11 cellular contexts compared by ENCODE assay signal in genomic region chr15:37765809-37766208, GRCh38.
A peak's percentile ranks its signal among the peaks of the same experiment; 100 is the strongest.
DNase-seq lines count a peak whose midpoint lies in the region; ATAC-seq and TF ChIP-seq lines count a peak whose summit lies in the region.
"Had no signal": no experiment of that assay in that cellular context is flagged by ENCODE, and none has a peak within 500 bp of the region (broad histone marks: within the 10 kb centered on the region; RNA-seq: fewer than 3 reads in every experiment).

No MANE protein-coding gene starts in this region.

- H3K9ac ChIP-seq in Loucy (ENCODE audit: low read depth, low read length, poor library complexity, severe bottlenecking): peak overlapping the region; percentile 53

- peaks cover 18% of the 10 kb centered on the region for H3F3A ChIP-seq in Loucy (ENCODE audit: low read depth)

- H3K9me2 ChIP-seq in Loucy (replicated peaks; ENCODE audit: low read depth, low read length): no peaks in the 10 kb centered on the region

- no peaks in the 10 kb centered on the region for H3K79me2 ChIP-seq in Loucy (ENCODE audit: insufficient read depth, low read length)

- TF ChIP-seq CTCF in Loucy (conservative IDR thresholded peaks at IDR 0.05; ENCODE audit: low read length): no peak
- TF ChIP-seq CTCF in choroid plexus epithelial cell (conservative IDR thresholded peaks at IDR 0.05; ENCODE audit: low read depth, low read length): no peak

- no peaks in the 10 kb centered on the region for H4K20me1 ChIP-seq in Loucy (ENCODE audit: insufficient read depth, low read length, poor library complexity, severe bottlenecking)

- DNase-seq in NOMO-1 treated with DMSO at 0.1 percent for 48 hours (lab: John Stamatoyannopoulos, UW; ENCODE audit: unreplicated experiment): peak; percentile 6
- no peak for DNase-seq in NOMO-1 treated with dmso at 0.1 percent for 144 hours (lab: John Stamatoyannopoulos, UW; ENCODE audit: unreplicated experiment)
- peak; percentile 43 for DNase-seq in choroid plexus epithelial cell (ENCODE audit: low read depth)
- no peak for DNase-seq in NCI-H2171 treated with DMSO at 0.1 percent for 48 hours (lab: John Stamatoyannopoulos, UW)
- DNase-seq in NCI-H1048 (lab: John Stamatoyannopoulos, UW): no peak
- DNase-seq: activated naive CD8-positive, alpha-beta T cell treated with anti-CD3 and anti-CD28 coated beads, Interleukin-2, amount 10 ng/mL, durations not matched to agents 7 days and 5 days; NCI-H2171 had no signal

- no peak for ATAC-seq in HG02763 (IDR thresholded peaks at IDR 0.05; ENCODE audit: unreplicated experiment)

- H2AFZ ChIP-seq in Loucy (ENCODE audit: low read length) (peak overlapping the region; percentile 70), neuron (ENCODE audit: low read depth, low read length) (peak overlapping the region; percentile 75)

- no peaks in the 10 kb centered on the region for H3K27me3 ChIP-seq in Loucy (ENCODE audit: insufficient read depth, low read length, poor library complexity, severe bottlenecking)
- H3K27me3 ChIP-seq in neuron (ENCODE audit: insufficient read depth, low read length): no peaks in the 10 kb centered on the region
- H3K27me3 ChIP-seq: pancreas had no signal

- H3K36me3 ChIP-seq in Loucy (ENCODE audit: insufficient read depth, low read length) (no peaks in the 10 kb centered on the region), neuron (ENCODE audit: insufficient read depth, low read length) (no peaks in the 10 kb centered on the region)
- H3K36me3 ChIP-seq: pancreas had no signal

- H3K4me1 ChIP-seq in Loucy (ENCODE audit: insufficient read depth, low read length, poor library complexity, severe bottlenecking) (peaks cover 71% of the 10 kb centered on the region), neuron (ENCODE audit: insufficient read depth, low read length) (no peaks in the 10 kb centered on the region)

- H3K4me3 ChIP-seq in Loucy (ENCODE audit: low read length, poor library complexity, severe bottlenecking) (peak overlapping the region; percentile 60), choroid plexus epithelial cell (ENCODE audit: low read depth, low read length) (peak overlapping the region; percentile 1), neuron (ENCODE audit: low read length) (no peak overlapping the region)
- H3K4me3 ChIP-seq: pancreas had no signal

- peak overlapping the region; percentile 74 for H3K4me2 ChIP-seq in Loucy (ENCODE audit: low read depth, low read length, poor library complexity, severe bottlenecking)

- no peaks in the 10 kb centered on the region for H3K9me3 ChIP-seq in Loucy (ENCODE audit: insufficient read depth, low read depth, low read length)
- no peaks in the 10 kb centered on the region for H3K9me3 ChIP-seq in neuron (ENCODE audit: low read length)
- H3K9me3 ChIP-seq: pancreas had no signal

Comparison
In these comparisons a context has a peak if more than half of its experiments do, and no peak if none do; other contexts are left out.
1. DNase-seq: peak in NOMO-1 treated with DMSO at 0.1 percent for 48 hours (single experiment) and choroid plexus epithelial cell (single experiment); none in NOMO-1 treated with dmso at 0.1 percent for 144 hours (single experiment), NCI-H2171 treated with DMSO at 0.1 percent for 48 hours (single experiment) and NCI-H1048 (single experiment).